In genomic region chr11:8122173-8122572, GRCh38 we compare ENCODE assay signal across 26 cellular contexts. TPM values are rescaled to one million over a fixed set of nuclear protein-coding genes. Genes with fewer than 3 reads are reported as not detected.
DNase-seq lines count a peak whose midpoint lies in the region; ATAC-seq, FAIRE-seq and TF ChIP-seq lines count a peak whose summit lies in the region.
"Had no signal": no experiment of that assay in that cellular context is flagged by ENCODE, and none has a peak within 500 bp of the region (broad histone marks: within the 10 kb centered on the region; RNA-seq: fewer than 3 reads in every experiment).

No MANE protein-coding gene starts in this region.

- peaks cover 0 to 2% of the 10 kb centered on the region in 2 donors for H3K27me3 Mint-ChIP-seq in CD8-positive, alpha-beta memory T cell
- H3K27me3 Mint-ChIP-seq: B cell; CD4-positive, alpha-beta T cell had no signal

- no peak for ATAC-seq in A549
- ATAC-seq in IMR-90 (ENCODE audit: low read depth): no peak
- ATAC-seq: CD8-positive, alpha-beta T cell; GM12878 had no signal

- intact Hi-C loops in IMR-90 (cut with micrococcal nuclease): no loop called here

- H4K5ac ChIP-seq in IMR-90 (ENCODE audit: low read depth, low read length): no peak overlapping the region

- H3K79me1 ChIP-seq in IMR-90 (ENCODE audit: low read depth in 1 of 2, low read length in 2 of 2): no peaks in the 10 kb centered on the region

- no peak overlapping the region for H3K4ac ChIP-seq in IMR-90 (ENCODE audit: low read depth, low read length)

- no peak overlapping the region for H2AFZ ChIP-seq in IMR-90 (replicated peaks; ENCODE audit: low read length, poor library complexity)

- CTCF ChIA-PET in A549 (lab: Yijun Ruan, JAX): interaction anchor here (1.1 kb wide), 1 partner anchor 22 kb away, joined by 5 read pairs; no protein-coding TSS in a partner anchor
- CTCF ChIA-PET in IMR-90 (lab: Yijun Ruan, JAX): interaction anchor here (1.1 kb wide), 1 partner anchor 23 kb away, joined by 4 read pairs; no protein-coding TSS in a partner anchor
- CTCF ChIA-PET in CD8-positive, alpha-beta memory T cell (lab: Charles Lee): interaction anchor here (1.0 kb wide), 1 partner anchor 23 kb away, joined by 3 read pairs; no protein-coding TSS in a partner anchor

- H3K4me1 Mint-ChIP-seq in CD8-positive, alpha-beta memory T cell: no peaks in the 10 kb centered on the region
- H3K4me1 Mint-ChIP-seq: B cell had no signal

- peaks cover 1% of the 10 kb centered on the region; the same call in 1 of the 2 replicates for H3K27me3 ChIP-seq in IMR-90 (ENCODE audit: control insufficient read depth, insufficient read depth, low read length)
- no peaks in the 10 kb centered on the region for H3K27me3 ChIP-seq in CD8-positive, alpha-beta memory T cell (ENCODE audit: insufficient read depth, low read length, poor library complexity, severe bottlenecking)
- H3K27me3 ChIP-seq: BLaER1 treated with 17β-estradiol and CSF1 and Interleukin-3, amounts not matched to agents 10 nM and 100 nM had no signal

- no peak for TF ChIP-seq RAD21 in A549 (conservative IDR thresholded peaks at IDR 0.05 in 1 of 2, IDR thresholded peaks at IDR 0.05 in 1 of 2)
- TF ChIP-seq RAD21 in IMR-90 (IDR thresholded peaks at IDR 0.05; ENCODE audit: low read length): no peak

- H3K36me3 ChIP-seq in IMR-90 (ENCODE audit: control insufficient read depth, insufficient read depth, low read length): no peaks in the 10 kb centered on the region
- H3K36me3 ChIP-seq in CD8-positive, alpha-beta memory T cell (ENCODE audit: insufficient read depth, low read length): no peaks in the 10 kb centered on the region
- H3K36me3 ChIP-seq: BLaER1 treated with 17β-estradiol and CSF1 and Interleukin-3, amounts not matched to agents 10 nM and 100 nM had no signal

- H3K4me1 ChIP-seq in A549: no peaks in the 10 kb centered on the region
- no peaks in the 10 kb centered on the region for H3K4me1 ChIP-seq in IMR-90 (ENCODE audit: control insufficient read depth, insufficient read depth, low read length)
- H3K4me1 ChIP-seq in CD8-positive, alpha-beta memory T cell (ENCODE audit: insufficient read depth, low read length): no peaks in the 10 kb centered on the region
- H3K4me1 ChIP-seq: BLaER1 treated with 17β-estradiol and CSF1 and Interleukin-3, amounts not matched to agents 10 nM and 100 nM had no signal

- no peak overlapping the region for H3K4me3 ChIP-seq in A549
- no peak overlapping the region for H3K4me3 ChIP-seq in IMR-90 (ENCODE audit: insufficient read depth, low read depth, low read length)
- H3K4me3 ChIP-seq in CD8-positive, alpha-beta memory T cell (ENCODE audit: low read length): no peak overlapping the region
- H3K4me3 ChIP-seq: BLaER1 treated with 17β-estradiol and CSF1 and Interleukin-3, amounts not matched to agents 10 nM and 100 nM; GM12878 had no signal

- H3K9me3 ChIP-seq in A549 (0 out of 3 replicates have a peak, but pooled peaks cover 4% of the 10 kb centered on the region), IMR-90 (ENCODE audit: control insufficient read depth, insufficient read depth, low read length) (no peaks in the 10 kb centered on the region)
- H3K9me3 ChIP-seq in CD8-positive, alpha-beta memory T cell (ENCODE audit: low read length): no peaks in the 10 kb centered on the region

- H3K27ac ChIP-seq in A549 (no peak overlapping the region), IMR-90 (ENCODE audit: insufficient read depth, low read length) (no peak overlapping the region)
- no peak overlapping the region for H3K27ac ChIP-seq in CD8-positive, alpha-beta memory T cell (ENCODE audit: low read depth, low read length)
- H3K27ac ChIP-seq: BLaER1 treated with 17β-estradiol and CSF1 and Interleukin-3, amounts not matched to agents 10 nM and 100 nM; C4-2B had no signal

- no peak overlapping the region for H2BK5ac ChIP-seq in IMR-90 (ENCODE audit: low read depth, low read length, poor library complexity, severe bottlenecking)

- no peak for TF ChIP-seq CTCF in A549 (IDR thresholded peaks at IDR 0.05)
- TF ChIP-seq CTCF in IMR-90 (conservative IDR thresholded peaks at IDR 0.05; ENCODE audit: low read depth, low read length): no peak

- no TSS peak for BruUV-seq in IMR-90 (replicated peaks; lab: Mats Ljungman, UMichigan)

- H3K4me3 Mint-ChIP-seq in CD8-positive, alpha-beta memory T cell: no peak overlapping the region
- H3K4me3 Mint-ChIP-seq: B cell; CD4-positive, alpha-beta T cell; CD8-positive, alpha-beta T cell had no signal

- H2BK15ac ChIP-seq in IMR-90 (ENCODE audit: low read depth, low read length): no peak overlapping the region

- no peak overlapping the region for H3K14ac ChIP-seq in IMR-90 (replicated peaks; ENCODE audit: low read depth, low read length)

- H4K8ac ChIP-seq in IMR-90 (ENCODE audit: low read depth in 2 of 2, low read length in 2 of 2): no peak overlapping the region

- DNase-seq in A549 (ENCODE audit: low read depth in 1 of 2, low spot score in 1 of 2) (no peak), IMR-90 (no peak), KBM-7 (no peak)
- no peak for DNase-seq in CD8-positive, alpha-beta memory T cell
- DNase-seq: 8988T; AML-193; CD4-positive, alpha-beta T cell; CD8-positive, alpha-beta T cell; COR-L47; DMS 273 treated with DMSO at 0.1 percent for 48 hours; DMS153; DMS53; DMS79; DND-41; EL; GDM1 had no signal

- no peak overlapping the region for H3K23ac ChIP-seq in IMR-90 (ENCODE audit: low read depth, low read length)

- no peak overlapping the region for H2BK20ac ChIP-seq in IMR-90 (ENCODE audit: low read depth, low read length)

- in situ Hi-C loops in IMR-90 (cut with MboI; ENCODE audit: low sequenced_read_pairs): no loop called here
- in situ Hi-C loops in KBM-7 (cut with MboI; ENCODE audit: low pct_unique_long_range_greater_than_20kb, low sequenced_read_pairs): no loop called here

- WGBS in A549 (ENCODE audit: missing lambda C conversion rate): 5% methylated on average over 1 of the region's 1 CpG
- no CpG with 5 or more reads among the region's 1 CpG for WGBS in IMR-90 (ENCODE audit: extremely low coverage in 2 of 2, insufficient read length in 1 of 2), 2 experiments

- H4K20me1 ChIP-seq in IMR-90 (ENCODE audit: insufficient read depth, low read length): no peaks in the 10 kb centered on the region
- H4K20me1 ChIP-seq: BLaER1 treated with 17β-estradiol and CSF1 and Interleukin-3, amounts not matched to agents 10 nM and 100 nM had no signal

- H2BK120ac ChIP-seq in IMR-90 (ENCODE audit: low read depth, low read length): no peak overlapping the region

- no peak overlapping the region for H3K18ac ChIP-seq in IMR-90 (ENCODE audit: low read depth, low read length)

- no peak for TF ChIP-seq POLR2A in A549 (IDR thresholded peaks at IDR 0.05; ENCODE audit: low read length)
- no peak for TF ChIP-seq POLR2A in IMR-90 (IDR thresholded peaks at IDR 0.05; ENCODE audit: low read depth, low read length)

- H3K4me2 ChIP-seq in A549 (no peak overlapping the region), IMR-90 (ENCODE audit: low read depth, low read length) (no peak overlapping the region)
- H3K4me2 ChIP-seq: BLaER1 treated with 17β-estradiol and CSF1 and Interleukin-3, amounts not matched to agents 10 nM and 100 nM had no signal

- POLR2A ChIA-PET in A549 (lab: Yijun Ruan, JAX): no interaction called here
- POLR2A ChIA-PET in IMR-90 (lab: Charles Lee; ENCODE audit: unreplicated experiment): interaction anchor here (0.5 kb wide), 1 partner anchor 16 kb away, joined by 5 read pairs; no protein-coding TSS in a partner anchor
- POLR2A ChIA-PET in CD8-positive, alpha-beta memory T cell (lab: Charles Lee): no interaction called here

- H4K91ac ChIP-seq in IMR-90 (ENCODE audit: insufficient read depth, low read depth, low read length): no peak overlapping the region

- no peaks in the 10 kb centered on the region for H3K9me1 ChIP-seq in IMR-90 (ENCODE audit: insufficient read depth, low read length)

- peaks cover 5 to 24% (median 5%) of the 10 kb centered on the region in 3 donors for H3K36me3 Mint-ChIP-seq in CD8-positive, alpha-beta memory T cell

- no peak for TF ChIP-seq EP300 in A549 (IDR thresholded peaks at IDR 0.05)

- H3K56ac ChIP-seq in IMR-90 (ENCODE audit: extremely low read depth, insufficient read depth, low read length): no peak overlapping the region

- peak overlapping the region in 1 of 8 donors; percentile 81 for H3K27ac Mint-ChIP-seq in CD8-positive, alpha-beta memory T cell
- H3K27ac Mint-ChIP-seq: B cell; CD4-positive, alpha-beta T cell; CD8-positive, alpha-beta T cell had no signal

- dilution Hi-C loops in IMR-90 (cut with HindIII; ENCODE audit: low sequenced_read_pairs, unreplicated experiment): no loop called here

- no peak overlapping the region for H3K9ac ChIP-seq in IMR-90 (ENCODE audit: low read depth, low read length)
- H3K9ac ChIP-seq: BLaER1 treated with 17β-estradiol and CSF1 and Interleukin-3, amounts not matched to agents 10 nM and 100 nM had no signal

- no peak overlapping the region for H2AK9ac ChIP-seq in IMR-90 (replicated peaks; ENCODE audit: low read depth, low read length, poor library complexity)

- H3K9me3 Mint-ChIP-seq in CD8-positive, alpha-beta memory T cell: peaks cover 0 to 9% (median 8%) of the 10 kb centered on the region in 5 donors
- H3K9me3 Mint-ChIP-seq: CD4-positive, alpha-beta T cell had no signal

- no peak for FAIRE-seq in A549 (lab: Jason Lieb, UNC)
- peak; percentile 27 for FAIRE-seq in islet of Langerhans (lab: Jason Lieb, UNC)
- FAIRE-seq: A204.1, GM12878, GM12892, GM18507 had no signal

- no peak overlapping the region for H2AK5ac ChIP-seq in IMR-90 (ENCODE audit: low read depth, low read length)

RNA-seq across cellular contexts. Expression of gene TUB, which starts 41.2 kb away (rescaled TPM):
- polyA plus RNA-seq in A549 (2011; rRNA removed) (11.3 and 11.7 TPM in 2 replicates), A549 (2017; fragmentation: RNase III; extraction: RNeasy Plus Mini Kit Qiagen cat#74134 plus additional on column Dnase treatment) (12.5 to 13.2 TPM (median 12.8 TPM) in 3 replicates), IMR-90 (2012; rRNA removed) (11.5 and 11.8 TPM in 2 replicates)
- 7.8 and 10.0 TPM in 2 replicates for polyA plus RNA-seq in A549 (2012; cell fraction: cytosol; rRNA removed)
- 11.7 and 17.0 TPM in 2 replicates for polyA plus RNA-seq in A549 (2012; cell fraction: nucleus; rRNA removed)
- 12.6 and 14.5 TPM in 2 replicates for polyA minus RNA-seq in A549 (2011; rRNA and poly(A)+ RNA removed)
- 10.8 and 12.9 TPM in 2 replicates for total RNA-seq in IMR-90 (2012; rRNA removed)
- polyA plus RNA-seq in IMR-90 (2012; cell fraction: cytosol; rRNA removed): 4.6 and 7.4 TPM in 2 replicates
- 20.6 and 35.3 TPM in 2 replicates for polyA plus RNA-seq in IMR-90 (2012; cell fraction: nucleus; rRNA removed; ENCODE audit: low replicate concordance)
- total RNA-seq in CD8-positive, alpha-beta memory T cell: under 1 TPM; 0.11 to 0.24 TPM
- not detected for polyA plus RNA-seq in CD8-positive, alpha-beta memory T cell
- total RNA-seq: CD8-positive, alpha-beta T cell; GM12878 had no signal

RNA-seq across cellular contexts. Expression of gene RIC3, which starts 46.7 kb away (rescaled TPM):
- polyA plus RNA-seq in A549 (2011; rRNA removed) (3.2 and 3.4 TPM in 2 replicates), A549 (2017; fragmentation: RNase III; extraction: RNeasy Plus Mini Kit Qiagen cat#74134 plus additional on column Dnase treatment) (1.7 to 3.3 TPM (median 2.3 TPM) in 3 replicates), IMR-90 (2012; rRNA removed) (not detected in 2 replicates)
- polyA plus RNA-seq in A549 (2012; cell fraction: cytosol; rRNA removed): 0.19 and 0.25 TPM in 2 replicates
- polyA plus RNA-seq in A549 (2012; cell fraction: nucleus; rRNA removed): 0.86 and 1.0 TPM in 2 replicates
- polyA minus RNA-seq in A549 (2011; rRNA and poly(A)+ RNA removed): 1.8 and 2.5 TPM in 2 replicates
- total RNA-seq in IMR-90 (2012; rRNA removed): not detected in 2 replicates
- not detected in 2 replicates for polyA plus RNA-seq in IMR-90 (2012; cell fraction: cytosol; rRNA removed)
- polyA plus RNA-seq in IMR-90 (2012; cell fraction: nucleus; rRNA removed; ENCODE audit: low replicate concordance): 0.04 and 0.14 TPM in 2 replicates
- 10 to 100 TPM in 1 of 2 experiments, 1 to 10 TPM in 1; 9.4 to 11.8 TPM for total RNA-seq in CD8-positive, alpha-beta memory T cell
- polyA plus RNA-seq in CD8-positive, alpha-beta memory T cell: 1.5 TPM
- total RNA-seq: G401 had no signal
- polyA plus RNA-seq: BJ had no signal
